In the genomic region with DNA sequence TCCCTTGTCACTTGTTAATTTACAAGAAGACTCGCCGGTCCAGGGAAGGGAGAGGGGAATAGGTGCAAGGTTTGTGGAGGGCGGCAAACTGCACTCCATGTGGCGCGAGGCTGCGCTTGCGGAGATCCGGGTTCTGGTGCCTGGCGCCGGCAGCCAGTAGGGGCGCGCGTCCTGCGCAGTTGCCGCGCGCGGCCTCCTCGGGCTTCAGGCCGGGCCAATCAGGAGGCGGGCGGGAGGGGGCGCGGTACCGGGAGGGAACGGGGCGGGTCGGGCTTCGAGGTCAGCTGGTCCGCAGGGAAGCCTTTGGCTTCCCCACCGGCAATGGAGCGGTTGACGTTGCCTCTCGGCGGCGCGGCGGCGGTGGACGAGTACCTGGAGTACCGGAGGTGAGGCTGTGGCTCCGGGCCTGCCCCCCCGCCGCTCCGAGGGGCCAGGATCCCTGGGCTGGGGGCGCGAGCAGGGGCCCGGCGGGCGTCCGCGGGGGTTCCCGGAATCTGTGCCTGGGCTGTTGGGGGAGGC, we compare ENCODE assay signal across 1 cellular context.
A peak's percentile ranks its signal among the peaks of the same experiment; 100 is the strongest.
TF ChIP-seq lines count a peak whose summit lies in the region.

A gene with protein sequence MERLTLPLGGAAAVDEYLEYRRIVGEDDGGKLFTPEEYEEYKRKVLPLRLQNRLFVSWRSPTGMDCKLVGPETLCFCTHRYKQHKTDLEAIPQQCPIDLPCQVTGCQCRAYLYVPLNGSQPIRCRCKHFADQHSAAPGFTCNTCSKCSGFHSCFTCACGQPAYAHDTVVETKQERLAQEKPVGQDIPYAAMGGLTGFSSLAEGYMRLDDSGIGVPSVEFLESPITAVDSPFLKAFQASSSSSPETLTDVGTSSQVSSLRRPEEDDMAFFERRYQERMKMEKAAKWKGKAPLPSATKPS (plus strand): TSS at position 302 of the 519 bp plus-strand sequence. CDS start 20 bp downstream, at position 322.

TF ChIP-seq in H1, 55 proteins besides CTCF, POLR2A, EP300 and RAD21 (continued from another document):
- peak; percentile 48 for TF ChIP-seq TAF7 (optimal IDR thresholded peaks at IDR 0.05; ENCODE audit: borderline replicate concordance, low read depth, low read length)
- no peak; the same call in 1 of the 2 replicates for TF ChIP-seq RBBP5 (IDR thresholded peaks at IDR 0.05; ENCODE audit: borderline replicate concordance, low read depth, low read length)
- TF ChIP-seq POU5F1 (IDR thresholded peaks at IDR 0.05; ENCODE audit: low read depth, low read length), result no peak
- TF ChIP-seq TBP (IDR thresholded peaks at IDR 0.05; ENCODE audit: low read depth, low read length), result peak; percentile 57; the same call in 1 of the 2 replicates
- TF ChIP-seq YY1 (IDR thresholded peaks at IDR 0.05; ENCODE audit: low read depth, low read length), result no peak
- TF ChIP-seq SRF (IDR thresholded peaks at IDR 0.05; ENCODE audit: low read depth, low read length), result no peak
- no peak for TF ChIP-seq EZH2 (IDR thresholded peaks at IDR 0.05; ENCODE audit: low read depth, low read length, severe bottlenecking)
- TF ChIP-seq POLR2AphosphoS5 (IDR thresholded peaks at IDR 0.05; ENCODE audit: low read depth, low read length), result peak; percentile 78
- TF ChIP-seq, protein P1, sequence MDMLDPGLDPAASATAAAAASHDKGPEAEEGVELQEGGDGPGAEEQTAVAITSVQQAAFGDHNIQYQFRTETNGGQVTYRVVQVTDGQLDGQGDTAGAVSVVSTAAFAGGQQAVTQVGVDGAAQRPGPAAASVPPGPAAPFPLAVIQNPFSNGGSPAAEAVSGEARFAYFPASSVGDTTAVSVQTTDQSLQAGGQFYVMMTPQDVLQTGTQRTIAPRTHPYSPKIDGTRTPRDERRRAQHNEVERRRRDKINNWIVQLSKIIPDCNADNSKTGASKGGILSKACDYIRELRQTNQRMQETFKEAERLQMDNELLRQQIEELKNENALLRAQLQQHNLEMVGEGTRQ (IDR thresholded peaks at IDR 0.05; ENCODE audit: low read length), result peak; percentile 43; the same call in 1 of the 2 replicates
- TF ChIP-seq, protein P2, sequence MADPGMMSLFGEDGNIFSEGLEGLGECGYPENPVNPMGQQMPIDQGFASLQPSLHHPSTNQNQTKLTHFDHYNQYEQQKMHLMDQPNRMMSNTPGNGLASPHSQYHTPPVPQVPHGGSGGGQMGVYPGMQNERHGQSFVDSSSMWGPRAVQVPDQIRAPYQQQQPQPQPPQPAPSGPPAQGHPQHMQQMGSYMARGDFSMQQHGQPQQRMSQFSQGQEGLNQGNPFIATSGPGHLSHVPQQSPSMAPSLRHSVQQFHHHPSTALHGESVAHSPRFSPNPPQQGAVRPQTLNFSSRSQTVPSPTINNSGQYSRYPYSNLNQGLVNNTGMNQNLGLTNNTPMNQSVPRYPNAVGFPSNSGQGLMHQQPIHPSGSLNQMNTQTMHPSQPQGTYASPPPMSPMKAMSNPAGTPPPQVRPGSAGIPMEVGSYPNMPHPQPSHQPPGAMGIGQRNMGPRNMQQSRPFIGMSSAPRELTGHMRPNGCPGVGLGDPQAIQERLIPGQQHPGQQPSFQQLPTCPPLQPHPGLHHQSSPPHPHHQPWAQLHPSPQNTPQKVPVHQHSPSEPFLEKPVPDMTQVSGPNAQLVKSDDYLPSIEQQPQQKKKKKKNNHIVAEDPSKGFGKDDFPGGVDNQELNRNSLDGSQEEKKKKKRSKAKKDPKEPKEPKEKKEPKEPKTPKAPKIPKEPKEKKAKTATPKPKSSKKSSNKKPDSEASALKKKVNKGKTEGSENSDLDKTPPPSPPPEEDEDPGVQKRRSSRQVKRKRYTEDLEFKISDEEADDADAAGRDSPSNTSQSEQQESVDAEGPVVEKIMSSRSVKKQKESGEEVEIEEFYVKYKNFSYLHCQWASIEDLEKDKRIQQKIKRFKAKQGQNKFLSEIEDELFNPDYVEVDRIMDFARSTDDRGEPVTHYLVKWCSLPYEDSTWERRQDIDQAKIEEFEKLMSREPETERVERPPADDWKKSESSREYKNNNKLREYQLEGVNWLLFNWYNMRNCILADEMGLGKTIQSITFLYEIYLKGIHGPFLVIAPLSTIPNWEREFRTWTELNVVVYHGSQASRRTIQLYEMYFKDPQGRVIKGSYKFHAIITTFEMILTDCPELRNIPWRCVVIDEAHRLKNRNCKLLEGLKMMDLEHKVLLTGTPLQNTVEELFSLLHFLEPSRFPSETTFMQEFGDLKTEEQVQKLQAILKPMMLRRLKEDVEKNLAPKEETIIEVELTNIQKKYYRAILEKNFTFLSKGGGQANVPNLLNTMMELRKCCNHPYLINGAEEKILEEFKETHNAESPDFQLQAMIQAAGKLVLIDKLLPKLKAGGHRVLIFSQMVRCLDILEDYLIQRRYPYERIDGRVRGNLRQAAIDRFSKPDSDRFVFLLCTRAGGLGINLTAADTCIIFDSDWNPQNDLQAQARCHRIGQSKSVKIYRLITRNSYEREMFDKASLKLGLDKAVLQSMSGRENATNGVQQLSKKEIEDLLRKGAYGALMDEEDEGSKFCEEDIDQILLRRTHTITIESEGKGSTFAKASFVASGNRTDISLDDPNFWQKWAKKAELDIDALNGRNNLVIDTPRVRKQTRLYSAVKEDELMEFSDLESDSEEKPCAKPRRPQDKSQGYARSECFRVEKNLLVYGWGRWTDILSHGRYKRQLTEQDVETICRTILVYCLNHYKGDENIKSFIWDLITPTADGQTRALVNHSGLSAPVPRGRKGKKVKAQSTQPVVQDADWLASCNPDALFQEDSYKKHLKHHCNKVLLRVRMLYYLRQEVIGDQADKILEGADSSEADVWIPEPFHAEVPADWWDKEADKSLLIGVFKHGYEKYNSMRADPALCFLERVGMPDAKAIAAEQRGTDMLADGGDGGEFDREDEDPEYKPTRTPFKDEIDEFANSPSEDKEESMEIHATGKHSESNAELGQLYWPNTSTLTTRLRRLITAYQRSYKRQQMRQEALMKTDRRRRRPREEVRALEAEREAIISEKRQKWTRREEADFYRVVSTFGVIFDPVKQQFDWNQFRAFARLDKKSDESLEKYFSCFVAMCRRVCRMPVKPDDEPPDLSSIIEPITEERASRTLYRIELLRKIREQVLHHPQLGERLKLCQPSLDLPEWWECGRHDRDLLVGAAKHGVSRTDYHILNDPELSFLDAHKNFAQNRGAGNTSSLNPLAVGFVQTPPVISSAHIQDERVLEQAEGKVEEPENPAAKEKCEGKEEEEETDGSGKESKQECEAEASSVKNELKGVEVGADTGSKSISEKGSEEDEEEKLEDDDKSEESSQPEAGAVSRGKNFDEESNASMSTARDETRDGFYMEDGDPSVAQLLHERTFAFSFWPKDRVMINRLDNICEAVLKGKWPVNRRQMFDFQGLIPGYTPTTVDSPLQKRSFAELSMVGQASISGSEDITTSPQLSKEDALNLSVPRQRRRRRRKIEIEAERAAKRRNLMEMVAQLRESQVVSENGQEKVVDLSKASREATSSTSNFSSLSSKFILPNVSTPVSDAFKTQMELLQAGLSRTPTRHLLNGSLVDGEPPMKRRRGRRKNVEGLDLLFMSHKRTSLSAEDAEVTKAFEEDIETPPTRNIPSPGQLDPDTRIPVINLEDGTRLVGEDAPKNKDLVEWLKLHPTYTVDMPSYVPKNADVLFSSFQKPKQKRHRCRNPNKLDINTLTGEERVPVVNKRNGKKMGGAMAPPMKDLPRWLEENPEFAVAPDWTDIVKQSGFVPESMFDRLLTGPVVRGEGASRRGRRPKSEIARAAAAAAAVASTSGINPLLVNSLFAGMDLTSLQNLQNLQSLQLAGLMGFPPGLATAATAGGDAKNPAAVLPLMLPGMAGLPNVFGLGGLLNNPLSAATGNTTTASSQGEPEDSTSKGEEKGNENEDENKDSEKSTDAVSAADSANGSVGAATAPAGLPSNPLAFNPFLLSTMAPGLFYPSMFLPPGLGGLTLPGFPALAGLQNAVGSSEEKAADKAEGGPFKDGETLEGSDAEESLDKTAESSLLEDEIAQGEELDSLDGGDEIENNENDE (IDR thresholded peaks at IDR 0.05; ENCODE audit: insufficient replicate concordance, low read length), result no peak
- peak; percentile 45 for TF ChIP-seq KDM4A (IDR thresholded peaks at IDR 0.05; ENCODE audit: low read depth, low read length, severe bottlenecking)
- TF ChIP-seq GABPA (IDR thresholded peaks at IDR 0.05; ENCODE audit: borderline replicate concordance, insufficient read depth, low read length), result no peak
- no peak for TF ChIP-seq RFX5 (IDR thresholded peaks at IDR 0.05; ENCODE audit: borderline replicate concordance, low read depth, low read length)
- no peak for TF ChIP-seq BACH1 (IDR thresholded peaks at IDR 0.05; ENCODE audit: low read length)
- TF ChIP-seq FOSL1 (IDR thresholded peaks at IDR 0.05; ENCODE audit: insufficient read depth, low read depth, low read length), result peak; percentile 22; the same call in 1 of the 2 replicates
- TF ChIP-seq SIN3A (conservative IDR thresholded peaks at IDR 0.05 in 1 of 2, IDR thresholded peaks at IDR 0.05 in 1 of 2; ENCODE audit: low read depth in 1 of 2, low read length in 2 of 2), result 0 out of 4 replicates have a peak, but pooled peaks of 1 of the 2 experiments have one; percentile 55
- no peak for TF ChIP-seq JUND (IDR thresholded peaks at IDR 0.05; ENCODE audit: low read length)
- TF ChIP-seq CHD2 (IDR thresholded peaks at IDR 0.05; ENCODE audit: low read length), result no peak
- TF ChIP-seq NRF1 (IDR thresholded peaks at IDR 0.05; ENCODE audit: low read depth, low read length), result peak; percentile 30; the same call in 1 of the 2 replicates
- TF ChIP-seq TEAD4 (IDR thresholded peaks at IDR 0.05; ENCODE audit: low read depth, low read length), result no peak
- no peak for TF ChIP-seq SAP30 (IDR thresholded peaks at IDR 0.05; ENCODE audit: insufficient read depth, insufficient replicate concordance, low read length)
- TF ChIP-seq CHD1 (IDR thresholded peaks at IDR 0.05; ENCODE audit: low read depth, low read length), result no peak
- no peak; the same call in 1 of the 2 replicates for TF ChIP-seq SP4 (IDR thresholded peaks at IDR 0.05; ENCODE audit: low read length)
- TF ChIP-seq TAF1 (IDR thresholded peaks at IDR 0.05; ENCODE audit: low read depth, low read length), result peak; percentile 59; the same call in 1 of the 2 replicates
- TF ChIP-seq SIX5 (IDR thresholded peaks at IDR 0.05; ENCODE audit: low read depth, low read length), result no peak
- no peak for TF ChIP-seq JUN (IDR thresholded peaks at IDR 0.05; ENCODE audit: low read depth, low read length)
- TF ChIP-seq, protein P3, sequence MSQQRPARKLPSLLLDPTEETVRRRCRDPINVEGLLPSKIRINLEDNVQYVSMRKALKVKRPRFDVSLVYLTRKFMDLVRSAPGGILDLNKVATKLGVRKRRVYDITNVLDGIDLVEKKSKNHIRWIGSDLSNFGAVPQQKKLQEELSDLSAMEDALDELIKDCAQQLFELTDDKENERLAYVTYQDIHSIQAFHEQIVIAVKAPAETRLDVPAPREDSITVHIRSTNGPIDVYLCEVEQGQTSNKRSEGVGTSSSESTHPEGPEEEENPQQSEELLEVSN (IDR thresholded peaks at IDR 0.05), result peak; percentile 99
- TF ChIP-seq SIRT6 (IDR thresholded peaks at IDR 0.05; ENCODE audit: low read length), result no peak
- no peak for TF ChIP-seq CEBPB (IDR thresholded peaks at IDR 0.05; ENCODE audit: low read depth, low read length)
- TF ChIP-seq CBX8 (IDR thresholded peaks at IDR 0.05; ENCODE audit: borderline replicate concordance, low read depth, low read length), result no peak
- peak; percentile 66 for TF ChIP-seq CREB1 (IDR thresholded peaks at IDR 0.05)
- peak; percentile 58 for TF ChIP-seq RNF2 (IDR thresholded peaks at IDR 0.05; ENCODE audit: borderline replicate concordance, low read depth, low read length, missing control alignments, poor library complexity, severe bottlenecking)
- no peak for TF ChIP-seq BCL11A (IDR thresholded peaks at IDR 0.05; ENCODE audit: low read depth in 2 of 2, low read length in 2 of 2)
- peak; percentile 53; the same call in 1 of the 2 replicates for TF ChIP-seq PHF8 (conservative IDR thresholded peaks at IDR 0.05; ENCODE audit: low read depth, low read length)
- TF ChIP-seq BRCA1 (IDR thresholded peaks at IDR 0.05; ENCODE audit: low read depth, low read length), result no peak
- TF ChIP-seq, protein P4, sequence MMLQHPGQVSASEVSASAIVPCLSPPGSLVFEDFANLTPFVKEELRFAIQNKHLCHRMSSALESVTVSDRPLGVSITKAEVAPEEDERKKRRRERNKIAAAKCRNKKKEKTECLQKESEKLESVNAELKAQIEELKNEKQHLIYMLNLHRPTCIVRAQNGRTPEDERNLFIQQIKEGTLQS (IDR thresholded peaks at IDR 0.05; ENCODE audit: insufficient read depth, low read depth, low read length), result no peak
- TF ChIP-seq, protein P5, sequence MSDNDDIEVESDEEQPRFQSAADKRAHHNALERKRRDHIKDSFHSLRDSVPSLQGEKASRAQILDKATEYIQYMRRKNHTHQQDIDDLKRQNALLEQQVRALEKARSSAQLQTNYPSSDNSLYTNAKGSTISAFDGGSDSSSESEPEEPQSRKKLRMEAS (IDR thresholded peaks at IDR 0.05), result peak; percentile 99
- TF ChIP-seq NANOG (IDR thresholded peaks at IDR 0.05; ENCODE audit: insufficient read depth, low read depth, low read length, poor library complexity, severe bottlenecking), result no peak
TF ChIP-seq in H1: peak in this region for 16.
